1 cellular context compared by ENCODE assay signal in genomic region chr7:24197852-24198251, GRCh38.
TF ChIP-seq lines count a peak whose summit lies in the region.

No MANE protein-coding gene starts in this region.

TF ChIP-seq in SK-N-SH, 30 proteins besides CTCF, POLR2A, EP300 and RAD21 (continued from another document):
- TF ChIP-seq PBX3 (IDR thresholded peaks at IDR 0.05) (peak; percentile 59; the same call in 1 of the 2 replicates), FOSL2 (IDR thresholded peaks at IDR 0.05; ENCODE audit: borderline replicate concordance, low read depth) (peak; percentile 48; the same call in 1 of the 2 replicates), ELF1 (IDR thresholded peaks at IDR 0.05) (no peak)
TF ChIP-seq in SK-N-SH: peak in this region for 4.
